Comparison of ENCODE assay signal across 8 cellular contexts in genomic region chr7:12490105-12490688, GRCh38.
A peak's percentile ranks its signal among the peaks of the same experiment; 100 is the strongest.
DNase-seq lines count a peak whose midpoint lies in the region; ATAC-seq, FAIRE-seq and TF ChIP-seq lines count a peak whose summit lies in the region.

No MANE protein-coding gene starts in this region.

- TF ChIP-seq RAD21 in neural cell (conservative IDR thresholded peaks at IDR 0.05) = peak; percentile 73

- H3K36me3 Mint-ChIP-seq in chondrocyte (ENCODE audit: low read depth) = no peaks in the 10 kb centered on the region
- H3K36me3 Mint-ChIP-seq in stimulated activated effector memory CD8-positive, alpha-beta T cell treated with anti-CD3 and anti-CD28 coated beads, Interleukin-12 subunit alpha, Interleukin-12 subunit beta, amount 100 ng/mL, for 72 hours = no peaks in the 10 kb centered on the region

- H3F3A ChIP-seq in neural cell (ENCODE audit: insufficient read depth, low read length, poor library complexity, severe bottlenecking) = no peaks in the 10 kb centered on the region

- H3K27me3 ChIP-seq in neural cell (ENCODE audit: insufficient read depth, low read depth, low read length) (no peaks in the 10 kb centered on the region), right atrium auricular region (no peaks in the 10 kb centered on the region)

- no peak overlapping the region for H3K9ac ChIP-seq in neural cell (ENCODE audit: low read length)

- no peak for TF ChIP-seq EP300 in neural cell (conservative IDR thresholded peaks at IDR 0.05; ENCODE audit: poor library complexity, severe bottlenecking)

- peak; percentile 71 for ATAC-seq in GM19455 (IDR thresholded peaks at IDR 0.05; ENCODE audit: unreplicated experiment)
- ATAC-seq in HG03558 (IDR thresholded peaks at IDR 0.05; ENCODE audit: extremely low read depth, unreplicated experiment) = peak; percentile 62
- no peak for ATAC-seq in stimulated activated effector memory CD8-positive, alpha-beta T cell treated with anti-CD3 and anti-CD28 coated beads, Interleukin-12 subunit alpha, Interleukin-12 subunit beta, amount 100 ng/mL, for 72 hours

- H3K9me3 ChIP-seq in neural cell (ENCODE audit: low read length) (no peaks in the 10 kb centered on the region), right atrium auricular region (no peaks in the 10 kb centered on the region)

- H3K36me3 ChIP-seq in neural cell (ENCODE audit: insufficient read depth, low read length) (no peaks in the 10 kb centered on the region), right atrium auricular region (no peaks in the 10 kb centered on the region)

- H3K79me2 ChIP-seq in neural cell (replicated peaks; ENCODE audit: insufficient read depth, low read length) = no peaks in the 10 kb centered on the region

- no peak overlapping the region for H3K4me2 ChIP-seq in neural cell (ENCODE audit: low read length)

- H3K27me3 Mint-ChIP-seq in chondrocyte (ENCODE audit: low read depth) = peaks cover 4% of the 10 kb centered on the region

- TF ChIP-seq CTCF in D721Med (IDR thresholded peaks at IDR 0.05; ENCODE audit: insufficient read depth, missing control alignments) (peak; percentile 57), chondrocyte (IDR thresholded peaks at IDR 0.05) (peak; percentile 87), neural cell (IDR thresholded peaks at IDR 0.05; ENCODE audit: poor library complexity, severe bottlenecking) (peak; percentile 70), right atrium auricular region (IDR thresholded peaks at IDR 0.05) (peak in 1 of 2 donors; percentile 65)

- no peak overlapping the region for H2AFZ ChIP-seq in neural cell (ENCODE audit: low read depth, low read length)

- H4K20me1 ChIP-seq in neural cell (ENCODE audit: insufficient read depth) = no peaks in the 10 kb centered on the region

- H3K4me1 Mint-ChIP-seq in chondrocyte (ENCODE audit: low read depth) = no peaks in the 10 kb centered on the region
- no peaks in the 10 kb centered on the region for H3K4me1 Mint-ChIP-seq in stimulated activated effector memory CD8-positive, alpha-beta T cell treated with anti-CD3 and anti-CD28 coated beads, Interleukin-12 subunit alpha, Interleukin-12 subunit beta, amount 100 ng/mL, for 72 hours

- no peak overlapping the region for H3K27ac Mint-ChIP-seq in chondrocyte (ENCODE audit: unreplicated experiment)
- no peak overlapping the region for H3K27ac Mint-ChIP-seq in stimulated activated effector memory CD8-positive, alpha-beta T cell treated with anti-CD3 and anti-CD28 coated beads, Interleukin-12 subunit alpha, Interleukin-12 subunit beta, amount 100 ng/mL, for 72 hours

- H3K9me2 ChIP-seq in neural cell (ENCODE audit: insufficient read depth, low read length) = no peaks in the 10 kb centered on the region

- H3K27ac ChIP-seq in neural cell (ENCODE audit: low read length) (no peak overlapping the region), right atrium auricular region (no peak overlapping the region)

- H3K9me3 Mint-ChIP-seq in chondrocyte (ENCODE audit: low read depth) = no peaks in the 10 kb centered on the region
- H3K9me3 Mint-ChIP-seq in stimulated activated effector memory CD8-positive, alpha-beta T cell treated with anti-CD3 and anti-CD28 coated beads, Interleukin-12 subunit alpha, Interleukin-12 subunit beta, amount 100 ng/mL, for 72 hours = no peaks in the 10 kb centered on the region

- FAIRE-seq in D721Med (lab: Jason Lieb, UNC) = peak; percentile 84

- no peak overlapping the region for H3K4me3 Mint-ChIP-seq in chondrocyte (ENCODE audit: unreplicated experiment)
- no peak overlapping the region for H3K4me3 Mint-ChIP-seq in stimulated activated effector memory CD8-positive, alpha-beta T cell treated with anti-CD3 and anti-CD28 coated beads, Interleukin-12 subunit alpha, Interleukin-12 subunit beta, amount 100 ng/mL, for 72 hours

- H3K4me1 ChIP-seq in right atrium auricular region = no peaks in the 10 kb centered on the region

- DNase-seq in D721Med (ENCODE audit: insufficient read length, low spot score) (no peak), NCI-H774 (lab: John Stamatoyannopoulos, UW) (peak; percentile 60), chondrocyte (ENCODE audit: low spot score) (no peak), right atrium auricular region (ENCODE audit: low spot score) (no peak)
- DNase-seq in stimulated activated effector memory CD8-positive, alpha-beta T cell treated with anti-CD3 and anti-CD28 coated beads, Interleukin-12 subunit alpha, Interleukin-12 subunit beta, amount 100 ng/mL, for 72 hours (ENCODE audit: low spot score in 2 of 2) = no peak

- H3K4me3 ChIP-seq in neural cell (ENCODE audit: low read length) (no peak overlapping the region), right atrium auricular region (no peak overlapping the region)

TF ChIP-seq in neural cell, 6 proteins besides CTCF, POLR2A, EP300 and RAD21:
- TF ChIP-seq TAF1 (IDR thresholded peaks at IDR 0.05; ENCODE audit: low read depth) (no peak), SMC3 (conservative IDR thresholded peaks at IDR 0.05; ENCODE audit: poor library complexity) (peak; percentile 82)
